Comparison of ENCODE assay signal across 22 cellular contexts in the genomic region with DNA sequence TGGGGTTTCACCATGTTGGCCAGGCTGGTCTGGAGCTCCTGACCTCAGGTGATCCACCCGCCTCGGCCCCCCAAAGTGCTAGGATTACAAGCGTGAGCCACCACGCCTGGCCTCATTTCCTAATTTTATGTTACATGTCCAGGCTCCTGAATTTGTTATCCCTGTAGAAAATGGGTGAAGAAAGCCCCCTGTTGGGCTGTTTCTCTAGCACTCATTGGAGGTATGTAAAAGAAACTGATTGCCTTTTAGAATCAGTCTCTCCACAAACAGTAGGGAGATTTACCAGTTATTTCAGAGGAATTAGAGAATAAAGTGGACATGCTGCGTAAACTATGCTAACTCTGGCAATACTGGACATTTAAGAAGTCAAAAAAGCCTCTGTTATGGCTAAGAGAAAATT.
DNase-seq lines count a peak whose midpoint lies in the region; ATAC-seq, FAIRE-seq and TF ChIP-seq lines count a peak whose summit lies in the region.
"Had no signal": no experiment of that assay in that cellular context is flagged by ENCODE, and none has a peak within 500 bp of the region (broad histone marks: within the 10 kb centered on the region; RNA-seq: fewer than 3 reads in every experiment).

No MANE protein-coding gene starts in this region.

- H4K20me1 ChIP-seq in HepG2 (ENCODE audit: insufficient read depth, low read length) (no peaks in the 10 kb centered on the region), osteoblast (ENCODE audit: insufficient read depth, low read length) (no peaks in the 10 kb centered on the region)

- H3K27me3 ChIP-seq in HepG2 (ENCODE audit: control insufficient read depth in 1 of 2, insufficient read depth in 2 of 2, low read length in 2 of 2): no peaks in the 10 kb centered on the region; a peak in 1 of 5 replicates
- no peaks in the 10 kb centered on the region for H3K27me3 ChIP-seq in right lobe of liver
- no peaks in the 10 kb centered on the region for H3K27me3 ChIP-seq in osteoblast (ENCODE audit: insufficient read depth, low read length)
- H3K27me3 ChIP-seq: MG63, SJCRH30 had no signal

- H3K4me3 ChIP-seq in HepG2 (replicated peaks in 1 of 3; ENCODE audit: insufficient read depth in 1 of 3, low read depth in 2 of 3, low read length in 3 of 3) (no peak overlapping the region), right lobe of liver (no peak overlapping the region), choroid plexus epithelial cell (ENCODE audit: low read depth, low read length) (no peak overlapping the region), osteoblast (ENCODE audit: insufficient read depth, low read length) (no peak overlapping the region)
- H3K4me3 ChIP-seq: MG63, PC-9, SJCRH30 had no signal

- TF ChIP-seq CTCF in HepG2 (CRISPR knock-in tag; IDR thresholded peaks at IDR 0.05) (no peak), right lobe of liver (IDR thresholded peaks at IDR 0.05) (no peak), choroid plexus epithelial cell (conservative IDR thresholded peaks at IDR 0.05; ENCODE audit: low read depth, low read length) (peak; percentile 16), osteoblast (IDR thresholded peaks at IDR 0.05; ENCODE audit: extremely low read depth, low read depth, low read length) (no peak)

- TF ChIP-seq POLR2A in HepG2 (IDR thresholded peaks at IDR 0.05; ENCODE audit: insufficient read depth in 1 of 2, low read depth in 2 of 2, low read length in 2 of 2) (no peak), right lobe of liver (IDR thresholded peaks at IDR 0.05) (no peak)

- in situ Hi-C loops in HepG2 (cut with HindIII; ENCODE audit: extremely low pct_ligation_motif_present, low pct_unique_long_range_greater_than_20kb): no loop called here
- in situ Hi-C loops in ACHN (cut with HindIII; ENCODE audit: low pct_ligation_motif_present, low pct_unique_long_range_greater_than_20kb, low sequenced_read_pairs): no loop called here

- DNase-seq in HepG2 (ENCODE audit: low spot score) (no peak), right lobe of liver (no peak), NCI-H69 (lab: John Stamatoyannopoulos, UW) (peak; percentile 12), choroid plexus epithelial cell (ENCODE audit: low read depth) (peak; percentile 14), osteoblast (ENCODE audit: insufficient read length, low spot score, missing footprints) (no peak), ACHN (no peak)
- DNase-seq: Calu3, IMR-90, KG1, MG63, NCI-H1048, NCI-H187, NCI-H2081 treated with DMSO at 0.1 percent for 48 hours, NCI-H446 treated with DMSO at 0.1 percent for 48 hours, NCI-H526, PC-9, SJCRH30 had no signal

- no TSS peak for BruUV-seq in HepG2 (replicated peaks; lab: Mats Ljungman, UMichigan)

- TF ChIP-seq EP300 in HepG2 (IDR thresholded peaks at IDR 0.05; ENCODE audit: low read depth in 2 of 2, low read length in 2 of 2) (no peak), HepG2 (CRISPR knock-in tag; IDR thresholded peaks at IDR 0.05; ENCODE audit: borderline replicate concordance) (no peak)

- H3K4me1 ChIP-seq in HepG2 (ENCODE audit: insufficient read depth, low read length) (peaks cover 14% of the 10 kb centered on the region), right lobe of liver (no peaks in the 10 kb centered on the region), osteoblast (ENCODE audit: insufficient read depth, low read length) (no peaks in the 10 kb centered on the region)

- no peak overlapping the region for H3K9ac ChIP-seq in HepG2 (ENCODE audit: insufficient read depth, low read depth, low read length)

- no peak overlapping the region for H3K4me2 ChIP-seq in HepG2 (ENCODE audit: low read depth, low read length)
- H3K4me2 ChIP-seq in osteoblast (ENCODE audit: insufficient read depth, low read length): no peak overlapping the region
- H3K4me2 ChIP-seq: PC-9 had no signal

- 76% methylated on average over 5 of the region's 5 CpGs for WGBS in HepG2 (ENCODE audit: low lambda C conversion rate)
- WGBS in right lobe of liver (ENCODE audit: insufficient coverage, low coverage, low lambda C conversion rate, missing lambda C conversion rate): 89% methylated on average over 5 of the region's 5 CpGs

- H3K79me2 ChIP-seq in HepG2 (ENCODE audit: insufficient read depth, low read length) (no peaks in the 10 kb centered on the region), osteoblast (ENCODE audit: insufficient read depth, low read length) (no peaks in the 10 kb centered on the region)

- H3K9me3 ChIP-seq in HepG2 (ENCODE audit: low read length) (no peaks in the 10 kb centered on the region), right lobe of liver (no peaks in the 10 kb centered on the region), osteoblast (ENCODE audit: low read depth, low read length) (no peaks in the 10 kb centered on the region)

- H3K27ac ChIP-seq in HepG2 (ENCODE audit: extremely low read length, insufficient read depth, low read length): no peak overlapping the region
- H3K27ac ChIP-seq in right lobe of liver: no peak overlapping the region
- no peak overlapping the region for H3K27ac ChIP-seq in osteoblast (ENCODE audit: low read depth, low read length)
- H3K27ac ChIP-seq: PC-9, SJCRH30 had no signal

- intact Hi-C loops in HepG2 (cut with micrococcal nuclease; ENCODE audit: unreplicated experiment) (no loop called here), right lobe of liver (cut with DNase I) (no loop called here)

- POLR2A ChIA-PET in HepG2 (lab: Yijun Ruan, JAX): no interaction called here

- FAIRE-seq in HepG2 (lab: Jason Lieb, UNC): no peak
- FAIRE-seq: GM18507, H54 had no signal

- H3K36me3 ChIP-seq in HepG2 (replicated peaks in 1 of 2; ENCODE audit: control insufficient read depth in 1 of 2, insufficient read depth in 2 of 2, low read length in 2 of 2) (no peaks in the 10 kb centered on the region), right lobe of liver (no peaks in the 10 kb centered on the region), osteoblast (ENCODE audit: insufficient read depth, low read length) (no peaks in the 10 kb centered on the region)
- H3K36me3 ChIP-seq: MG63, SJCRH30 had no signal

- H2AFZ ChIP-seq in HepG2 (ENCODE audit: low read length) (no peak overlapping the region), osteoblast (ENCODE audit: low read length) (peak overlapping the region; percentile 35)
- H2AFZ ChIP-seq: PC-9 had no signal

- no peak for TF ChIP-seq RAD21 in HepG2 (CRISPR knock-in tag; IDR thresholded peaks at IDR 0.05)

- CTCF ChIA-PET in HepG2 (lab: Yijun Ruan, JAX; ENCODE audit: low intra/inter-chr PET ratio, low total read pairs): no interaction called here

- ATAC-seq in HepG2 (no peak), right lobe of liver (no peak), HG03521 (IDR thresholded peaks at IDR 0.05; ENCODE audit: unreplicated experiment) (no peak), HG03139 (IDR thresholded peaks at IDR 0.05; ENCODE audit: unreplicated experiment) (no peak)
- ATAC-seq: Right ventricle myocardium inferior had no signal

TF ChIP-seq in HepG2, 621 proteins besides CTCF, POLR2A, EP300 and RAD21:
- TF ChIP-seq SMAD3 (CRISPR knock-in tag; IDR thresholded peaks at IDR 0.05) (no peak), PTBP1 (IDR thresholded peaks at IDR 0.05; ENCODE audit: low read depth, low read length, poor library complexity, severe bottlenecking) (no peak), STAG1 (CRISPR knock-in tag; IDR thresholded peaks at IDR 0.05) (peak; percentile 38; the same call in 1 of the 2 replicates)

Comparison
In these comparisons a context has a peak if more than half of its experiments do, and no peak if none do; other contexts are left out.
1. DNase-seq: peak in NCI-H69 (single experiment) and choroid plexus epithelial cell (single experiment); none in HepG2 (single experiment), right lobe of liver (0 of 3), osteoblast (single experiment) and ACHN (single experiment).